Comparison of ENCODE assay signal across 1 cellular context in genomic region chr2:200159829-200160781, GRCh38.
TF ChIP-seq lines count a peak whose summit lies in the region.

No MANE protein-coding gene starts in this region.

TF ChIP-seq in SK-N-SH treated with all-trans-retinoic acid at 6 μM for 48 hours, 23 proteins besides CTCF, POLR2A, EP300 and RAD21 (continued from another document):
- TF ChIP-seq POU6F1 (CRISPR knock-in tag; IDR thresholded peaks at IDR 0.05; ENCODE audit: borderline replicate concordance, low read depth): no peak
- no peak for TF ChIP-seq ESRRG (CRISPR knock-in tag; IDR thresholded peaks at IDR 0.05)
